In the genomic region with DNA sequence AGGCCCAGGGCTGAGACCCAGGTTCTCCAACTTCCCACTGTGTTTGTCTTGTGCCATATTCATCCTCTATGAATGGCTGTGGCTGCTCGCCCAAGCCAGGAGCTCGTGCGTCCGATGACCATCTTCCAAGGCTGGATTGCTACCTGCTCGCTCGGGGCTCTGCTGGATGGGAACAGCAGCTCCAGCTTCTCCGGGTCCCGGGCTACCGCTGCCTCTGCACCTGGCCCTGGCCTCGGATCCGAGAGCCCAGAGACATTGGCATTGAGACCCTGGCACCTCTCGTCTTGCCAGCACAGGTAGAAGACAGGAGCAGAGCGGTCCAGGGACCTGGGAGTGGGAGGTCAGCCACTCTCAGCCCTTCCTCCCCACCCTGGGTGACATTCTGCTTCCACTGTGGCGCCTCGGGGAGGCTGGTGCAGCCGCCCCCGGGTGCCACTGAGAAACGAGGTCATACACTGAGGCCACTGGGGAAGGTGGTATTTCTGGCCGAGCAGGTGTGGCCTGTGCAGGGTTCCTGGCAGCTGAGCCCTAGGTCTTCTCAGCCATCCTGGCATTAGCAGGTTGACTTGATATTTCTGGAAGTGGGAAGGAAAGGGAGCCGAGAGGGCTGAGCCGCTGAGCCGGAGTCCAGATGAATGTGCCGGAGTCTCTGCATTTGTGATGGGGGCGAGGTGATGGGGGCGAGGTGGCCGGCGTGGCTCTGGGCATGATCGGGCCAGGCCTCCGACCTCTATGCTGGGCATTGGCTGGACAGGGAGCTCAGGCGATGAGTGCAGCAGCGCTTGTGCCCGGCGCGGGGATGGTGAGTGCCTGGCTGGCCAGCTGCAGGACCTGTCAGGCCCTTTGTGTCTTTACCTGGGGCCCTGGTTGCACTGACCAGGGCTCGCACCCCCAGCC, we compare ENCODE assay signal across 1 cellular context.
TF ChIP-seq lines count a peak whose summit lies in the region.

No MANE protein-coding gene starts in this region.

TF ChIP-seq in liver, 16 proteins besides CTCF, POLR2A, EP300 and RAD21:
- TF ChIP-seq, protein P1, sequence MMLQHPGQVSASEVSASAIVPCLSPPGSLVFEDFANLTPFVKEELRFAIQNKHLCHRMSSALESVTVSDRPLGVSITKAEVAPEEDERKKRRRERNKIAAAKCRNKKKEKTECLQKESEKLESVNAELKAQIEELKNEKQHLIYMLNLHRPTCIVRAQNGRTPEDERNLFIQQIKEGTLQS (IDR thresholded peaks at IDR 0.05): no peak
- TF ChIP-seq JUND (IDR thresholded peaks at IDR 0.05): no peak
- TF ChIP-seq, protein P2, sequence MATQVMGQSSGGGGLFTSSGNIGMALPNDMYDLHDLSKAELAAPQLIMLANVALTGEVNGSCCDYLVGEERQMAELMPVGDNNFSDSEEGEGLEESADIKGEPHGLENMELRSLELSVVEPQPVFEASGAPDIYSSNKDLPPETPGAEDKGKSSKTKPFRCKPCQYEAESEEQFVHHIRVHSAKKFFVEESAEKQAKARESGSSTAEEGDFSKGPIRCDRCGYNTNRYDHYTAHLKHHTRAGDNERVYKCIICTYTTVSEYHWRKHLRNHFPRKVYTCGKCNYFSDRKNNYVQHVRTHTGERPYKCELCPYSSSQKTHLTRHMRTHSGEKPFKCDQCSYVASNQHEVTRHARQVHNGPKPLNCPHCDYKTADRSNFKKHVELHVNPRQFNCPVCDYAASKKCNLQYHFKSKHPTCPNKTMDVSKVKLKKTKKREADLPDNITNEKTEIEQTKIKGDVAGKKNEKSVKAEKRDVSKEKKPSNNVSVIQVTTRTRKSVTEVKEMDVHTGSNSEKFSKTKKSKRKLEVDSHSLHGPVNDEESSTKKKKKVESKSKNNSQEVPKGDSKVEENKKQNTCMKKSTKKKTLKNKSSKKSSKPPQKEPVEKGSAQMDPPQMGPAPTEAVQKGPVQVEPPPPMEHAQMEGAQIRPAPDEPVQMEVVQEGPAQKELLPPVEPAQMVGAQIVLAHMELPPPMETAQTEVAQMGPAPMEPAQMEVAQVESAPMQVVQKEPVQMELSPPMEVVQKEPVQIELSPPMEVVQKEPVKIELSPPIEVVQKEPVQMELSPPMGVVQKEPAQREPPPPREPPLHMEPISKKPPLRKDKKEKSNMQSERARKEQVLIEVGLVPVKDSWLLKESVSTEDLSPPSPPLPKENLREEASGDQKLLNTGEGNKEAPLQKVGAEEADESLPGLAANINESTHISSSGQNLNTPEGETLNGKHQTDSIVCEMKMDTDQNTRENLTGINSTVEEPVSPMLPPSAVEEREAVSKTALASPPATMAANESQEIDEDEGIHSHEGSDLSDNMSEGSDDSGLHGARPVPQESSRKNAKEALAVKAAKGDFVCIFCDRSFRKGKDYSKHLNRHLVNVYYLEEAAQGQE (IDR thresholded peaks at IDR 0.05): no peak
- no peak for TF ChIP-seq GABPA (IDR thresholded peaks at IDR 0.05 in 1 of 2, conservative IDR thresholded peaks at IDR 0.05 in 1 of 2)
- TF ChIP-seq TAF1 (conservative IDR thresholded peaks at IDR 0.05): no peak
- TF ChIP-seq SP1 (IDR thresholded peaks at IDR 0.05): no peak
- no peak for TF ChIP-seq EGR1 (IDR thresholded peaks at IDR 0.05; ENCODE audit: low read depth in 2 of 2)
- no peak for TF ChIP-seq HNF4G (IDR thresholded peaks at IDR 0.05)
- TF ChIP-seq RXRA (IDR thresholded peaks at IDR 0.05): no peak
- TF ChIP-seq, protein P3, sequence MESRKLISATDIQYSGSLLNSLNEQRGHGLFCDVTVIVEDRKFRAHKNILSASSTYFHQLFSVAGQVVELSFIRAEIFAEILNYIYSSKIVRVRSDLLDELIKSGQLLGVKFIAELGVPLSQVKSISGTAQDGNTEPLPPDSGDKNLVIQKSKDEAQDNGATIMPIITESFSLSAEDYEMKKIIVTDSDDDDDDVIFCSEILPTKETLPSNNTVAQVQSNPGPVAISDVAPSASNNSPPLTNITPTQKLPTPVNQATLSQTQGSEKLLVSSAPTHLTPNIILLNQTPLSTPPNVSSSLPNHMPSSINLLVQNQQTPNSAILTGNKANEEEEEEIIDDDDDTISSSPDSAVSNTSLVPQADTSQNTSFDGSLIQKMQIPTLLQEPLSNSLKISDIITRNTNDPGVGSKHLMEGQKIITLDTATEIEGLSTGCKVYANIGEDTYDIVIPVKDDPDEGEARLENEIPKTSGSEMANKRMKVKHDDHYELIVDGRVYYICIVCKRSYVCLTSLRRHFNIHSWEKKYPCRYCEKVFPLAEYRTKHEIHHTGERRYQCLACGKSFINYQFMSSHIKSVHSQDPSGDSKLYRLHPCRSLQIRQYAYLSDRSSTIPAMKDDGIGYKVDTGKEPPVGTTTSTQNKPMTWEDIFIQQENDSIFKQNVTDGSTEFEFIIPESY (IDR thresholded peaks at IDR 0.05): no peak
- no peak for TF ChIP-seq NR2F2 (IDR thresholded peaks at IDR 0.05)
- no peak for TF ChIP-seq FOXA1 (IDR thresholded peaks at IDR 0.05)
- no peak for TF ChIP-seq FOXA2 (IDR thresholded peaks at IDR 0.05)
- TF ChIP-seq, protein P4, sequence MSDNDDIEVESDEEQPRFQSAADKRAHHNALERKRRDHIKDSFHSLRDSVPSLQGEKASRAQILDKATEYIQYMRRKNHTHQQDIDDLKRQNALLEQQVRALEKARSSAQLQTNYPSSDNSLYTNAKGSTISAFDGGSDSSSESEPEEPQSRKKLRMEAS (IDR thresholded peaks at IDR 0.05): no peak
- no peak for TF ChIP-seq HNF4A (conservative IDR thresholded peaks at IDR 0.05)
- TF ChIP-seq YY1 (IDR thresholded peaks at IDR 0.05): no peak
